In the genomic region with DNA sequence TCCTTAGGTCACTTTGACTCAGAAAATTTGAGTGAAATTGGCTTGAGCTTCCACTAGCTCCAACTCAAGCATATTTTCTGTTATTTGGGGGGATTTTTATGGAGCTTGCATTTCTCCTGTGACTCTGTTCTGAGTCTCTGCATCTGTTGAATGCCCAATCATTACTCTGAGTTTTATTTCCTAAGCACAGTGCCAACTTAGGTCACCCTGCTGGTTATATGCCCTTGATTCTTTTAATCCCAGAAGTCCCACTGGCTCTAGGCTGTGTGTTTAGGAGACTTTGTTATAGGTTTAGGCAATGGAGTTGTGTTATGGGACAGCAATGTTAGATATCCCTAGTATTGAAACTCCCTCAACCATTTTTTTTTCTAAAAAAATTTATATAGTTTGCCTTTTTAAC, we compare ENCODE assay signal across 19 cellular contexts.
DNase-seq lines count a peak whose midpoint lies in the region; ATAC-seq and TF ChIP-seq lines count a peak whose summit lies in the region.
"Had no signal": no experiment of that assay in that cellular context is flagged by ENCODE, and none has a peak within 500 bp of the region (broad histone marks: within the 10 kb centered on the region; RNA-seq: fewer than 3 reads in every experiment).

No MANE protein-coding gene starts in this region.

- no peak for TF ChIP-seq POLR2A in heart left ventricle (IDR thresholded peaks at IDR 0.05)

- no peaks in the 10 kb centered on the region for H4K20me1 ChIP-seq in PC-3 (ENCODE audit: low read length)

- no peaks in the 10 kb centered on the region for H3F3A ChIP-seq in PC-3 (ENCODE audit: low read length, unreplicated experiment)

- H3K4me3 ChIP-seq in heart left ventricle (no peak overlapping the region), right atrium auricular region (no peak overlapping the region), left ventricle myocardium inferior (no peak overlapping the region), PC-3 (ENCODE audit: low read length) (no peak overlapping the region)
- H3K4me3 ChIP-seq: BLaER1 treated with 17β-estradiol and CSF1 and Interleukin-3, amounts not matched to agents 10 nM and 100 nM; GM12878 had no signal

- ATAC-seq in heart left ventricle (peak; percentile 56 to 81 (median 66)), Right ventricle myocardium inferior (no peak), PC-3 (0 out of 2 replicates have a peak, but pooled peaks have one; percentile 5), GM18907 (IDR thresholded peaks at IDR 0.05; ENCODE audit: unreplicated experiment) (no peak)
- ATAC-seq: CD8-positive, alpha-beta T cell had no signal

- BruUV-seq in PC-3 (replicated peaks; lab: Mats Ljungman, UMichigan): no TSS peak

- no peak overlapping the region for H3K4me2 ChIP-seq in PC-3 (ENCODE audit: low read length)
- H3K4me2 ChIP-seq: BLaER1 treated with 17β-estradiol and CSF1 and Interleukin-3, amounts not matched to agents 10 nM and 100 nM had no signal

- CTCF ChIA-PET in PC-3 (lab: Charles Lee): no interaction called here

- H3K27me3 ChIP-seq in heart left ventricle (no peaks in the 10 kb centered on the region), right atrium auricular region (no peaks in the 10 kb centered on the region), left ventricle myocardium inferior (ENCODE audit: low read depth) (no peaks in the 10 kb centered on the region), PC-3 (ENCODE audit: low read length) (no peaks in the 10 kb centered on the region)
- H3K27me3 ChIP-seq: BLaER1 treated with 17β-estradiol and CSF1 and Interleukin-3, amounts not matched to agents 10 nM and 100 nM had no signal

- H3K36me3 ChIP-seq in heart left ventricle (peaks cover 0 to 5% (median 0%) of the 10 kb centered on the region in 9 donors), right atrium auricular region (no peaks in the 10 kb centered on the region), left ventricle myocardium inferior (no peaks in the 10 kb centered on the region), PC-3 (ENCODE audit: low read depth, low read length) (peaks cover 5% of the 10 kb centered on the region; the same call in 1 of the 2 replicates)

- no peak overlapping the region for H3K9ac ChIP-seq in PC-3 (ENCODE audit: low read length)
- H3K9ac ChIP-seq: BLaER1 treated with 17β-estradiol and CSF1 and Interleukin-3, amounts not matched to agents 10 nM and 100 nM had no signal

- H3K4me1 ChIP-seq in heart left ventricle (peaks cover 0 to 32% (median 10%) of the 10 kb centered on the region in 12 donors), right atrium auricular region (peaks cover 0 to 9% of the 10 kb centered on the region in 2 donors), left ventricle myocardium inferior (peaks cover 46% of the 10 kb centered on the region), PC-3 (ENCODE audit: insufficient read depth, low read length) (peaks cover 37% of the 10 kb centered on the region)
- H3K4me1 ChIP-seq: Caco-2 had no signal

- H3K9me2 ChIP-seq in PC-3 (replicated peaks; ENCODE audit: low read length): no peaks in the 10 kb centered on the region

- POLR2A ChIA-PET in PC-3 (lab: Charles Lee; ENCODE audit: unreplicated experiment): no interaction called here

- DNase-seq in heart left ventricle (no peak), right atrium auricular region (ENCODE audit: low spot score) (no peak), left ventricle myocardium inferior (no peak), Right ventricle myocardium inferior (ENCODE audit: missing footprints) (no peak), G401 (ENCODE audit: low spot score) (peak; percentile 40), PC-3 (peak; percentile 25), Ammon's horn (ENCODE audit: low spot score) (no peak)
- DNase-seq: 8988T; ACHN; Caco-2; Calu3; CD4-positive, alpha-beta T cell; CD8-positive, alpha-beta T cell; DMS79 treated with DMSO at 0.1 percent for 48 hours; GDM1 had no signal

- H3K9me3 ChIP-seq in heart left ventricle (peaks cover 0 to 12% (median 3%) of the 10 kb centered on the region in 12 donors), right atrium auricular region (no peaks in the 10 kb centered on the region), left ventricle myocardium inferior (replicated peaks) (peaks cover 10% of the 10 kb centered on the region), PC-3 (ENCODE audit: low read length) (no peaks in the 10 kb centered on the region)
- H3K9me3 ChIP-seq: Caco-2 had no signal

- in situ Hi-C loops in G401 (cut with HindIII; ENCODE audit: low sequenced_read_pairs): no loop called here

- H3K27ac ChIP-seq in heart left ventricle (peak overlapping the region in 2 of 12 donors; percentile 11 to 35), right atrium auricular region (no peak overlapping the region), left ventricle myocardium inferior (replicated peaks) (peak overlapping the region; percentile 32), PC-3 (ENCODE audit: low read length) (peak overlapping the region; percentile 59)
- H3K27ac ChIP-seq: BLaER1 treated with 17β-estradiol and CSF1 and Interleukin-3, amounts not matched to agents 10 nM and 100 nM; C4-2B had no signal

- peaks cover 18% of the 10 kb centered on the region for H3K79me2 ChIP-seq in PC-3 (ENCODE audit: low read length)

- intact Hi-C loops in heart left ventricle (cut with DNase I) (no loop called here), left ventricle myocardium inferior (cut with micrococcal nuclease) (no loop called here), Right ventricle myocardium inferior (cut with DNase I) (no loop called here), PC-3 (cut with micrococcal nuclease) (no loop called here)

- TF ChIP-seq CTCF in heart left ventricle (IDR thresholded peaks at IDR 0.05) (no peak), right atrium auricular region (IDR thresholded peaks at IDR 0.05) (no peak), left ventricle myocardium inferior (IDR thresholded peaks at IDR 0.05; ENCODE audit: borderline replicate concordance) (no peak), PC-3 (conservative IDR thresholded peaks at IDR 0.05; ENCODE audit: low read depth, low read length) (no peak)

- no peak overlapping the region for H2AFZ ChIP-seq in PC-3 (ENCODE audit: low read length)

Comparison
In these comparisons a context has a peak if more than half of its experiments do, and no peak if none do; other contexts are left out.
1. ATAC-seq: peak in heart left ventricle (4 of 4) and PC-3 (single experiment); none in Right ventricle myocardium inferior (single experiment) and GM18907 (single experiment).
2. H3K27ac ChIP-seq: peak in left ventricle myocardium inferior (single experiment) and PC-3 (single experiment); none in right atrium auricular region (0 of 2).
3. DNase-seq: peak in G401 (single experiment) and PC-3 (single experiment); none in heart left ventricle (0 of 5), right atrium auricular region (single experiment), left ventricle myocardium inferior (single experiment), Right ventricle myocardium inferior (single experiment) and Ammon's horn (single experiment).